25 cellular contexts compared by ENCODE assay signal in the genomic region with DNA sequence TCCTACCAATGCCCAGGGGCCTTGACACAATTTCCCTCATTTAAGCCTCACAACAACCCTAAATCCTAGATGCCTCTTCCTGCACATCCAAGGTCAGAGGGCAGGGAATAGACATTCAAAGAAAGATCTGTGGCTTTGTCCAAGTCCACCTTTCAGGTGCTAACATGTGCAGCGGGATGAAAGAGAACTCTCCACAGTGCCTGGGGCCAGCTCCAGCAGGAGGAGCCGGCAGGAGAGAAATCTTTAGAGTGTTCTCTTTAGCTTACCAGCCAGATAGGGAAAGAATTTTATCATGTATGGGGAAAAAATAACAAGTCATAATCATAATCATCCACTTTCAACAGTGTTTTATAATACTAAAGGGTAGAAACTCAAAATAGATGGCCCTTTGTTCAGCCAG.
"Had no signal": no experiment of that assay in that cellular context is flagged by ENCODE, and none has a peak within 500 bp of the region (broad histone marks: within the 10 kb centered on the region; RNA-seq: fewer than 3 reads in every experiment).

No MANE protein-coding gene starts in this region.

- H3K27ac Mint-ChIP-seq: activated B cell treated with CpG ODN at 0.5 μM for 24 hours; activated CD4-positive, alpha-beta T cell treated with anti-CD3 and anti-CD28 coated beads, Interleukin-2, amount 10 ng/mL, durations not matched to agents 24 days and 14 days; activated CD8-positive, alpha-beta memory T cell treated with anti-CD3 and anti-CD28 coated beads, Interleukin-2, amount 10 ng/mL, durations not matched to agents 7 days and 5 days; activated naive CD4-positive, alpha-beta T cell treated with anti-CD3 and anti-CD28 coated beads, Interleukin-2, amount 10 ng/mL, durations not matched to agents 7 days and 5 days; activated naive CD8-positive, alpha-beta T cell treated with anti-CD3 and anti-CD28 coated beads for 36 hours; T-cell had no signal

- DNase-seq: activated B cell treated with CpG ODN at 0.5 μM for 24 hours; activated CD4-positive, alpha-beta T cell treated with anti-CD3 and anti-CD28 coated beads for 1 hour; activated CD4-positive, alpha-beta T cell treated with anti-CD3 and anti-CD28 coated beads, Interleukin-2, amount 10 ng/mL, durations not matched to agents 24 days and 14 days; activated CD4-positive, alpha-beta T cell treated with anti-CD3 and anti-CD28 coated beads, Interleukin-2, amount 50 U/mL, for 48 hours; activated gamma-delta T cell treated with Interleukin-2 at 50 U/mL for 16 hours; activated naive CD4-positive, alpha-beta T cell treated with anti-CD3 and anti-CD28 coated beads, Interleukin-2, amount 10 ng/mL, durations not matched to agents 7 days and 5 days; activated naive CD8-positive, alpha-beta T cell treated with anti-CD3 and anti-CD28 coated beads for 36 hours; activated T-cell treated with anti-CD3 and anti-CD28 coated beads, Interleukin-2, amount 50 U/mL, for 4 hours; KG1; NCI-H1048; NCI-H146; NCI-H187 treated with DMSO at 0.1 percent for 48 hours; NCI-H2081 treated with DMSO at 0.1 percent for 48 hours; NCI-H446; NCI-H524; T-cell; T-helper 2 cell; T1000 had no signal

- H3K4me3 ChIP-seq: breast epithelium, Peyer's patch, SK-N-MC had no signal

- H3K4me1 ChIP-seq: breast epithelium, Peyer's patch had no signal

- H3K4me3 Mint-ChIP-seq: activated B cell treated with CpG ODN at 0.5 μM for 24 hours; activated CD4-positive, alpha-beta T cell treated with anti-CD3 and anti-CD28 coated beads, Interleukin-2, amount 10 ng/mL, durations not matched to agents 24 days and 14 days; activated CD8-positive, alpha-beta memory T cell treated with anti-CD3 and anti-CD28 coated beads, Interleukin-2, amount 10 ng/mL, durations not matched to agents 7 days and 5 days; activated naive CD4-positive, alpha-beta T cell treated with anti-CD3 and anti-CD28 coated beads, Interleukin-2, amount 10 ng/mL, durations not matched to agents 7 days and 5 days; activated naive CD8-positive, alpha-beta T cell treated with anti-CD3 and anti-CD28 coated beads for 36 hours; activated T-cell treated with anti-CD3 and anti-CD28 coated beads, Interleukin-2, amount 50 U/mL, for 4 hours; central memory CD8-positive, alpha-beta T cell; T-cell had no signal

- H3K4me1 Mint-ChIP-seq: activated B cell treated with CpG ODN at 0.5 μM for 24 hours; activated CD4-positive, alpha-beta T cell treated with anti-CD3 and anti-CD28 coated beads, Interleukin-2, amount 10 ng/mL, durations not matched to agents 24 days and 14 days; activated CD8-positive, alpha-beta memory T cell treated with anti-CD3 and anti-CD28 coated beads, Interleukin-2, amount 10 ng/mL, durations not matched to agents 7 days and 5 days; activated naive CD4-positive, alpha-beta T cell treated with anti-CD3 and anti-CD28 coated beads, Interleukin-2, amount 10 ng/mL, durations not matched to agents 7 days and 5 days; activated naive CD8-positive, alpha-beta T cell treated with anti-CD3 and anti-CD28 coated beads for 36 hours; central memory CD8-positive, alpha-beta T cell; T-cell had no signal

- H3K27me3 ChIP-seq: breast epithelium, Peyer's patch had no signal

- ATAC-seq: activated CD8-positive, alpha-beta memory T cell treated with anti-CD3 and anti-CD28 coated beads, Interleukin-2, amount 10 ng/mL, durations not matched to agents 7 days and 5 days; activated T-cell treated with anti-CD3 and anti-CD28 coated beads, Interleukin-2, amount 50 U/mL, for 4 hours; T-cell had no signal

- H3K9me3 Mint-ChIP-seq: activated B cell treated with CpG ODN at 0.5 μM for 24 hours; activated CD4-positive, alpha-beta T cell treated with anti-CD3 and anti-CD28 coated beads, Interleukin-2, amount 10 ng/mL, durations not matched to agents 24 days and 14 days; activated naive CD4-positive, alpha-beta T cell treated with anti-CD3 and anti-CD28 coated beads, Interleukin-2, amount 10 ng/mL, durations not matched to agents 7 days and 5 days; activated naive CD8-positive, alpha-beta T cell treated with anti-CD3 and anti-CD28 coated beads for 36 hours; activated T-cell treated with anti-CD3 and anti-CD28 coated beads, Interleukin-2, amount 50 U/mL, for 4 hours; central memory CD8-positive, alpha-beta T cell; T-cell had no signal

- H3K36me3 ChIP-seq: breast epithelium, Peyer's patch had no signal

- H3K27ac ChIP-seq: breast epithelium, Peyer's patch, RWPE1, SK-N-MC had no signal

- H3K36me3 Mint-ChIP-seq: activated CD8-positive, alpha-beta memory T cell treated with anti-CD3 and anti-CD28 coated beads, Interleukin-2, amount 10 ng/mL, durations not matched to agents 7 days and 5 days; activated naive CD4-positive, alpha-beta T cell treated with anti-CD3 and anti-CD28 coated beads, Interleukin-2, amount 10 ng/mL, durations not matched to agents 7 days and 5 days; activated naive CD8-positive, alpha-beta T cell treated with anti-CD3 and anti-CD28 coated beads for 36 hours; T-cell had no signal

- FAIRE-seq: TTC549 had no signal

- H3K9me3 ChIP-seq: breast epithelium, Peyer's patch had no signal
